In genomic region chr19:41351339-41352245, GRCh38 we compare ENCODE assay signal across 8 cellular contexts. TPM values are rescaled to one million over a fixed set of nuclear protein-coding genes. Genes with fewer than 3 reads are reported as not detected.
A peak's percentile ranks its signal among the peaks of the same experiment; 100 is the strongest.
DNase-seq lines count a peak whose midpoint lies in the region; ATAC-seq, FAIRE-seq and TF ChIP-seq lines count a peak whose summit lies in the region.

No MANE protein-coding gene starts in this region.

- no peak for TF ChIP-seq RAD21 in A549 (conservative IDR thresholded peaks at IDR 0.05 in 1 of 2, IDR thresholded peaks at IDR 0.05 in 1 of 2)

- in situ Hi-C loops in G401 (cut with HindIII; ENCODE audit: low sequenced_read_pairs) = no loop called here

- DNase-seq in A549 (ENCODE audit: low read depth in 1 of 2, low spot score in 1 of 2) (peak in 1 of 2 experiments; percentile 89), T1000 (lab: John Stamatoyannopoulos, UW) (peak; percentile 35), ascending aorta (ENCODE audit: low spot score in 2 of 2) (peak; percentile 67 to 84), spleen (peak; percentile 97), G401 (ENCODE audit: low spot score) (no peak)

- H3K4me1 ChIP-seq in A549 = peaks cover 15% of the 10 kb centered on the region
- H3K4me1 ChIP-seq in ascending aorta = peaks cover 0 to 6% of the 10 kb centered on the region in 2 donors
- peaks cover 37 to 88% (median 66%) of the 10 kb centered on the region in 6 donors for H3K4me1 ChIP-seq in spleen

- peak overlapping the region; percentile 72 for H3K4me3 ChIP-seq in A549
- peak overlapping the region; percentile 66 to 90 for H3K4me3 ChIP-seq in ascending aorta
- peak overlapping the region; percentile 78 for H3K4me3 ChIP-seq in iPS-18c (ENCODE audit: insufficient read depth, low read depth, low read length)
- H3K4me3 ChIP-seq in spleen = peak overlapping the region; percentile 76 to 100 (median 98)

- peak overlapping the region; percentile 90 for H3K4me2 ChIP-seq in A549

- TF ChIP-seq CTCF in A549 (IDR thresholded peaks at IDR 0.05) (no peak), ascending aorta (IDR thresholded peaks at IDR 0.05) (no peak), spleen (IDR thresholded peaks at IDR 0.05 in 8 of 11, conservative IDR thresholded peaks at IDR 0.05 in 3 of 11) (no peak)

- peak overlapping the region; percentile 90 to 92 for H3K27ac ChIP-seq in A549
- H3K27ac ChIP-seq in ascending aorta = peak overlapping the region; percentile 88 to 93
- H3K27ac ChIP-seq in spleen = peak overlapping the region; percentile 70 to 98 (median 95)

- H3K36me3 ChIP-seq in ascending aorta (peaks cover 7 to 16% of the 10 kb centered on the region in 2 donors), spleen (peaks cover 0 to 27% (median 17%) of the 10 kb centered on the region in 6 donors)

- 0 out of 2 replicates have a peak, but pooled peaks have one; percentile 8 for TF ChIP-seq POLR2A in A549 (IDR thresholded peaks at IDR 0.05; ENCODE audit: low read length)
- no peak for TF ChIP-seq POLR2A in spleen (IDR thresholded peaks at IDR 0.05)

- ATAC-seq in A549 = peak; percentile 8 to 50; a peak in 3 of 6 replicates
- peak; percentile 42 for ATAC-seq in GM18867 (IDR thresholded peaks at IDR 0.05; ENCODE audit: unreplicated experiment)
- peak; percentile 32 for ATAC-seq in HG03460 (IDR thresholded peaks at IDR 0.05; ENCODE audit: unreplicated experiment)

- no peaks in the 10 kb centered on the region for H3K27me3 ChIP-seq in ascending aorta
- no peaks in the 10 kb centered on the region for H3K27me3 ChIP-seq in spleen (replicated peaks in 1 of 7)

- FAIRE-seq in A549 (lab: Jason Lieb, UNC) = no peak

- 2% methylated on average over 58 of the region's 58 CpGs for WGBS in A549 (ENCODE audit: missing lambda C conversion rate)
- WGBS in spleen, 5 donors = 0 to 1% (median 0%) methylated on average over 37 to 58 of the region's 58 CpGs

- no peak for TF ChIP-seq EP300 in A549 (IDR thresholded peaks at IDR 0.05)

- POLR2A ChIA-PET in A549 (lab: Yijun Ruan, JAX) = interaction anchor here (0.5 to 5.6 kb wide), 9 partner anchors 13 to 191 kb away, joined by 3 to 96 read pairs (median 6); partner anchors contain the start of genes B9D2, CCDC97, DMAC2 and HNRNPUL1

- no peaks in the 10 kb centered on the region for H3K9me3 ChIP-seq in A549
- H3K9me3 ChIP-seq in ascending aorta = no peaks in the 10 kb centered on the region
- H3K9me3 ChIP-seq in iPS-18c (ENCODE audit: control insufficient read depth, insufficient read depth, low read length) = no peaks in the 10 kb centered on the region
- H3K9me3 ChIP-seq in spleen = no peaks in the 10 kb centered on the region

- intact Hi-C loops in ascending aorta (cut with DNase I) (loop anchor here (5.0 kb wide), 1 partner anchor 134 kb away; the partner anchor contains the start of gene AXL), spleen (cut with DNase I; ENCODE audit: low total_unique reads) (no loop called here)

- CTCF ChIA-PET in A549 (lab: Yijun Ruan, JAX) = interaction anchor here (0.7 to 9.4 kb wide), 39 partner anchors 14 to 691 kb away, joined by 3 to 197 read pairs (median 6); partner anchors contain the start of genes B9D2, CCDC97, CYP2S1 and DMAC2

TF ChIP-seq in A549, 52 proteins besides CTCF, POLR2A, EP300 and RAD21:
- TF ChIP-seq, protein P1, sequence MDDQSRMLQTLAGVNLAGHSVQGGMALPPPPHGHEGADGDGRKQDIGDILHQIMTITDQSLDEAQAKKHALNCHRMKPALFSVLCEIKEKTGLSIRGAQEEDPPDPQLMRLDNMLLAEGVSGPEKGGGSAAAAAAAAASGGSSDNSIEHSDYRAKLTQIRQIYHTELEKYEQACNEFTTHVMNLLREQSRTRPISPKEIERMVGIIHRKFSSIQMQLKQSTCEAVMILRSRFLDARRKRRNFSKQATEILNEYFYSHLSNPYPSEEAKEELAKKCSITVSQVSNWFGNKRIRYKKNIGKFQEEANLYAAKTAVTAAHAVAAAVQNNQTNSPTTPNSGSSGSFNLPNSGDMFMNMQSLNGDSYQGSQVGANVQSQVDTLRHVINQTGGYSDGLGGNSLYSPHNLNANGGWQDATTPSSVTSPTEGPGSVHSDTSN (IDR thresholded peaks at IDR 0.05) = peak; percentile 29; the same call in 1 of the 2 replicates
- peak; percentile 73; the same call in 1 of the 2 replicates for TF ChIP-seq MYC (IDR thresholded peaks at IDR 0.05; ENCODE audit: borderline replicate concordance, low read length)
- no peak for TF ChIP-seq HES2 (IDR thresholded peaks at IDR 0.05)
- TF ChIP-seq, protein P2, sequence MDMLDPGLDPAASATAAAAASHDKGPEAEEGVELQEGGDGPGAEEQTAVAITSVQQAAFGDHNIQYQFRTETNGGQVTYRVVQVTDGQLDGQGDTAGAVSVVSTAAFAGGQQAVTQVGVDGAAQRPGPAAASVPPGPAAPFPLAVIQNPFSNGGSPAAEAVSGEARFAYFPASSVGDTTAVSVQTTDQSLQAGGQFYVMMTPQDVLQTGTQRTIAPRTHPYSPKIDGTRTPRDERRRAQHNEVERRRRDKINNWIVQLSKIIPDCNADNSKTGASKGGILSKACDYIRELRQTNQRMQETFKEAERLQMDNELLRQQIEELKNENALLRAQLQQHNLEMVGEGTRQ (IDR thresholded peaks at IDR 0.05) = peak; percentile 69
- TF ChIP-seq, protein P3, sequence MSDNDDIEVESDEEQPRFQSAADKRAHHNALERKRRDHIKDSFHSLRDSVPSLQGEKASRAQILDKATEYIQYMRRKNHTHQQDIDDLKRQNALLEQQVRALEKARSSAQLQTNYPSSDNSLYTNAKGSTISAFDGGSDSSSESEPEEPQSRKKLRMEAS (IDR thresholded peaks at IDR 0.05) = peak; percentile 70
- TF ChIP-seq, protein P4, sequence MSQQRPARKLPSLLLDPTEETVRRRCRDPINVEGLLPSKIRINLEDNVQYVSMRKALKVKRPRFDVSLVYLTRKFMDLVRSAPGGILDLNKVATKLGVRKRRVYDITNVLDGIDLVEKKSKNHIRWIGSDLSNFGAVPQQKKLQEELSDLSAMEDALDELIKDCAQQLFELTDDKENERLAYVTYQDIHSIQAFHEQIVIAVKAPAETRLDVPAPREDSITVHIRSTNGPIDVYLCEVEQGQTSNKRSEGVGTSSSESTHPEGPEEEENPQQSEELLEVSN (IDR thresholded peaks at IDR 0.05; ENCODE audit: borderline replicate concordance, low read depth) = peak; percentile 24; the same call in 1 of the 2 replicates
TF ChIP-seq in A549: peak in this region for 5.

RNA-seq across cellular contexts. Expression of gene TGFB1, which starts 2.1 kb away (rescaled TPM):
- 6.0 and 13.2 TPM in 2 replicates for polyA plus RNA-seq in A549 (2011; rRNA removed)
- 21.3 and 30.8 TPM in 2 replicates for polyA plus RNA-seq in A549 (2012; cell fraction: cytosol; rRNA removed)
- polyA plus RNA-seq in A549 (2012; cell fraction: nucleus; rRNA removed) = 70.8 and 74.9 TPM in 2 replicates
- polyA plus RNA-seq in A549 (2017; fragmentation: RNase III; extraction: RNeasy Plus Mini Kit Qiagen cat#74134 plus additional on column Dnase treatment) = 63.4 to 86.4 TPM (median 83.2 TPM) in 3 replicates
- polyA minus RNA-seq in A549 (2011; rRNA and poly(A)+ RNA removed) = 24.8 and 51.1 TPM in 2 replicates
- 103 TPM for total RNA-seq in ascending aorta
- total RNA-seq in spleen = 100 to 1,000 TPM in 6 of 7 donors, 10 to 100 TPM in 1; 79.3 to 147 (median 130) TPM
- 10 to 100 TPM; 23.0 to 56.0 (median 25.2) TPM for polyA plus RNA-seq in spleen
- 5.7 and 10.1 TPM in 2 replicates for total RNA-seq in G401 (2014; rRNA removed; shearing (Covaris generic))

RNA-seq across cellular contexts. Expression of gene B9D2, which starts 12.4 kb away (rescaled TPM):
- polyA plus RNA-seq in A549 (2011; rRNA removed) = 17.5 and 19.6 TPM in 2 replicates
- 45.5 and 46.6 TPM in 2 replicates for polyA plus RNA-seq in A549 (2012; cell fraction: cytosol; rRNA removed)
- 36.9 and 40.6 TPM in 2 replicates for polyA plus RNA-seq in A549 (2012; cell fraction: nucleus; rRNA removed)
- polyA plus RNA-seq in A549 (2017; fragmentation: RNase III; extraction: RNeasy Plus Mini Kit Qiagen cat#74134 plus additional on column Dnase treatment) = 22.5 to 26.1 TPM (median 24.4 TPM) in 3 replicates
- 3.8 and 7.4 TPM in 2 replicates for polyA minus RNA-seq in A549 (2011; rRNA and poly(A)+ RNA removed)
- total RNA-seq in ascending aorta = 17.5 TPM
- 10 to 100 TPM in 1 of 7 donors, 1 to 10 TPM in 6; 7.5 to 10.2 (median 8.4) TPM for total RNA-seq in spleen
- polyA plus RNA-seq in spleen = 10 to 100 TPM in 2 of 3 donors, 1 to 10 TPM in 1; 8.6 to 11.9 (median 10.5) TPM
- total RNA-seq in G401 (2014; rRNA removed; shearing (Covaris generic)) = 11.1 and 18.4 TPM in 2 replicates

RNA-seq across cellular contexts. Expression of gene TMEM91, which starts 24.7 kb away (rescaled TPM):
- polyA plus RNA-seq in A549 (2011; rRNA removed) (5.2 and 6.8 TPM in 2 replicates), A549 (2017; fragmentation: RNase III; extraction: RNeasy Plus Mini Kit Qiagen cat#74134 plus additional on column Dnase treatment) (3.7 to 4.6 TPM (median 4.0 TPM) in 3 replicates), spleen (10 to 100 TPM; 13.4 to 37.1 (median 34.4) TPM)
- polyA plus RNA-seq in A549 (2012; cell fraction: cytosol; rRNA removed) = 3.8 and 4.8 TPM in 2 replicates
- 42.0 and 58.0 TPM in 2 replicates for polyA plus RNA-seq in A549 (2012; cell fraction: nucleus; rRNA removed)
- 15.4 and 20.2 TPM in 2 replicates for polyA minus RNA-seq in A549 (2011; rRNA and poly(A)+ RNA removed)
- total RNA-seq in ascending aorta (14.2 TPM), spleen (10 to 100 TPM; 19.3 to 62.0 (median 23.5) TPM)
- total RNA-seq in G401 (2014; rRNA removed; shearing (Covaris generic)) = 0.25 and 1.2 TPM in 2 replicates

RNA-seq across cellular contexts. Expression of gene CCDC97, which starts 41.6 kb away (rescaled TPM):
- 18.7 and 21.4 TPM in 2 replicates for polyA plus RNA-seq in A549 (2011; rRNA removed)
- 18.9 and 24.5 TPM in 2 replicates for polyA plus RNA-seq in A549 (2012; cell fraction: cytosol; rRNA removed)
- polyA plus RNA-seq in A549 (2012; cell fraction: nucleus; rRNA removed) = 27.6 and 37.7 TPM in 2 replicates
- polyA plus RNA-seq in A549 (2017; fragmentation: RNase III; extraction: RNeasy Plus Mini Kit Qiagen cat#74134 plus additional on column Dnase treatment) = 26.8 to 29.2 TPM (median 27.6 TPM) in 3 replicates
- polyA minus RNA-seq in A549 (2011; rRNA and poly(A)+ RNA removed) = 26.4 and 31.9 TPM in 2 replicates
- 18.4 TPM for total RNA-seq in ascending aorta
- total RNA-seq in spleen = 10 to 100 TPM; 20.5 to 38.2 (median 29.7) TPM
- polyA plus RNA-seq in spleen = 10 to 100 TPM; 12.7 to 18.9 (median 14.5) TPM
- 9.3 and 12.3 TPM in 2 replicates for total RNA-seq in G401 (2014; rRNA removed; shearing (Covaris generic))

RNA-seq across cellular contexts. Expression of gene EXOSC5, which starts 45.6 kb away (rescaled TPM):
- 63.7 and 72.3 TPM in 2 replicates for polyA plus RNA-seq in A549 (2011; rRNA removed)
- polyA plus RNA-seq in A549 (2012; cell fraction: cytosol; rRNA removed) = 177 and 195 TPM in 2 replicates
- polyA plus RNA-seq in A549 (2012; cell fraction: nucleus; rRNA removed) = 145 and 165 TPM in 2 replicates
- polyA plus RNA-seq in A549 (2017; fragmentation: RNase III; extraction: RNeasy Plus Mini Kit Qiagen cat#74134 plus additional on column Dnase treatment) = 99.0 to 109 TPM (median 103 TPM) in 3 replicates
- 17.8 and 26.2 TPM in 2 replicates for polyA minus RNA-seq in A549 (2011; rRNA and poly(A)+ RNA removed)
- total RNA-seq in ascending aorta = 30.3 TPM
- total RNA-seq in spleen = 10 to 100 TPM; 10.1 to 21.0 (median 14.0) TPM
- 10 to 100 TPM; 32.1 to 53.8 (median 42.3) TPM for polyA plus RNA-seq in spleen
- total RNA-seq in G401 (2014; rRNA removed; shearing (Covaris generic)) = 57.0 and 71.8 TPM in 2 replicates
